9 cellular contexts compared by ENCODE assay signal in the genomic region with DNA sequence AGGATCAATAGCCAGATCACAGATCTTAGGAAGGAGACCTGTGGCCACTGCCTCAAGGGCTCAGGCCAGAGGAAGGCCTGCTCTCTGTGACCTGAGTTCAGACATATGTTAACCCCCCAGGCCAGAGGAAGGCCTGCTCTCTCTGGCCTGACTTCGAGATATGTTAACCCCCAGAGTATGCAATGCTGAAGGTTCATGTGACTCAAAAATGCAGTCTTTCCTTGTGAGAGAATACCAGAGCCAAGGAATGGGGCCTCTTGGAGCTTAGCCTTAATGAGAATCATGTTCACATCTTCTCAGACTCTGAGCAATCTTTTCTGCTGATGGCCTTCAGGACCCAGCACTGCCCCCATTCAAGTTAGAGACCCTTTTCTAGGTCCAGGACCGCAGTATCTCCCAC. TPM values are rescaled to one million over a fixed set of nuclear protein-coding genes. Genes with fewer than 3 reads are reported as not detected.
DNase-seq lines count a peak whose midpoint lies in the region; ATAC-seq, FAIRE-seq and TF ChIP-seq lines count a peak whose summit lies in the region.
"Had no signal": no experiment of that assay in that cellular context is flagged by ENCODE, and none has a peak within 500 bp of the region (broad histone marks: within the 10 kb centered on the region; RNA-seq: fewer than 3 reads in every experiment).

No MANE protein-coding gene starts in this region.

- no peaks in the 10 kb centered on the region for H3K27me3 Mint-ChIP-seq in Caco-2 (ENCODE audit: insufficient read depth, unreplicated experiment)

- peak overlapping the region; percentile 100 for H3K27ac ChIP-seq in Panc1 (ENCODE audit: low read length)
- H3K27ac ChIP-seq in endothelial cell of umbilical vein (ENCODE audit: insufficient read depth, low read depth, low read length): peak overlapping the region; percentile 98
- H3K27ac ChIP-seq in parathyroid adenoma: peak overlapping the region; percentile 76

- no peak for FAIRE-seq in endothelial cell of umbilical vein (lab: Jason Lieb, UNC)
- FAIRE-seq: colon had no signal

- H3K27ac Mint-ChIP-seq in Caco-2 (ENCODE audit: unreplicated experiment): peak overlapping the region; percentile 98

- no peak for TF ChIP-seq POLR2A in endothelial cell of umbilical vein (IDR thresholded peaks at IDR 0.05; ENCODE audit: low read depth, low read length)
- no peak for TF ChIP-seq POLR2A in lower leg skin (IDR thresholded peaks at IDR 0.05)

- dilution Hi-C loops in endothelial cell of umbilical vein (cut with MboI; ENCODE audit: extremely low pct_ligation_motif_present, low sequenced_read_pairs): no loop called here

- H3K4me1 Mint-ChIP-seq in Caco-2 (ENCODE audit: low read depth, unreplicated experiment): peaks cover 70% of the 10 kb centered on the region

- no peak for TF ChIP-seq CTCF in Caco-2 (IDR thresholded peaks at IDR 0.05; ENCODE audit: insufficient read depth in 1 of 2, low read depth in 1 of 2, low read length in 1 of 2, severe bottlenecking in 1 of 2, unreplicated experiment in 1 of 2)
- no peak for TF ChIP-seq CTCF in Panc1 (IDR thresholded peaks at IDR 0.05)
- no peak for TF ChIP-seq CTCF in endothelial cell of umbilical vein (IDR thresholded peaks at IDR 0.05; ENCODE audit: extremely low read depth in 1 of 2, insufficient read depth in 1 of 2, low read depth in 1 of 2, low read length in 2 of 2)
- no peak for TF ChIP-seq CTCF in parathyroid adenoma (IDR thresholded peaks at IDR 0.05)
- TF ChIP-seq CTCF in lower leg skin (IDR thresholded peaks at IDR 0.05): no peak

- H3K4me3 ChIP-seq in Caco-2 (ENCODE audit: low read depth, low read length): no peak overlapping the region
- no peak overlapping the region for H3K4me3 ChIP-seq in Panc1 (ENCODE audit: low read depth in 2 of 2, low read length in 2 of 2)
- no peak overlapping the region for H3K4me3 ChIP-seq in endothelial cell of umbilical vein (replicated peaks in 1 of 3; ENCODE audit: insufficient read depth in 1 of 3, low read depth in 1 of 3, low read length in 3 of 3)
- no peak overlapping the region for H3K4me3 ChIP-seq in parathyroid adenoma (ENCODE audit: low read depth, low read length)
- no peak overlapping the region for H3K4me3 ChIP-seq in lower leg skin (ENCODE audit: low read depth, poor library complexity, severe bottlenecking)

- peaks cover 73% of the 10 kb centered on the region for H3K4me1 ChIP-seq in Caco-2
- peaks cover 97% of the 10 kb centered on the region for H3K4me1 ChIP-seq in Panc1 (ENCODE audit: control insufficient read depth, insufficient read depth, low read length)
- H3K4me1 ChIP-seq in endothelial cell of umbilical vein (ENCODE audit: control insufficient read depth, extremely low read depth, insufficient read depth, low read length): peaks cover 76% of the 10 kb centered on the region
- H3K4me1 ChIP-seq in parathyroid adenoma: peaks cover 16% of the 10 kb centered on the region

- no peaks in the 10 kb centered on the region for H4K20me1 ChIP-seq in endothelial cell of umbilical vein (replicated peaks; ENCODE audit: control insufficient read depth, extremely low read depth, insufficient read depth, low read length)

- peaks cover 45% of the 10 kb centered on the region for H3K36me3 Mint-ChIP-seq in Caco-2 (ENCODE audit: insufficient read depth, unreplicated experiment)

- peaks cover 2% of the 10 kb centered on the region; the same call in 1 of the 2 replicates for H3K36me3 ChIP-seq in Caco-2 (ENCODE audit: control insufficient read depth, insufficient read depth, low read length)
- H3K36me3 ChIP-seq in Panc1 (ENCODE audit: control insufficient read depth, insufficient read depth, low read length): peaks cover 3% of the 10 kb centered on the region; the same call in 1 of the 2 replicates
- H3K36me3 ChIP-seq in endothelial cell of umbilical vein (ENCODE audit: control insufficient read depth in 2 of 2, extremely low read depth in 1 of 2, insufficient read depth in 2 of 2, low read length in 2 of 2): no peaks in the 10 kb centered on the region
- no peaks in the 10 kb centered on the region for H3K36me3 ChIP-seq in parathyroid adenoma (ENCODE audit: control insufficient read depth, insufficient read depth, low read length)

- no peaks in the 10 kb centered on the region for H3K9me3 ChIP-seq in Caco-2
- no peaks in the 10 kb centered on the region for H3K9me3 ChIP-seq in Panc1 (ENCODE audit: control insufficient read depth, insufficient read depth, low read depth, low read length)
- no peaks in the 10 kb centered on the region for H3K9me3 ChIP-seq in endothelial cell of umbilical vein (replicated peaks; ENCODE audit: control insufficient read depth, insufficient read depth, low read length)
- no peaks in the 10 kb centered on the region for H3K9me3 ChIP-seq in parathyroid adenoma (ENCODE audit: control insufficient read depth, low read length)

- no peaks in the 10 kb centered on the region for H3K9me1 ChIP-seq in endothelial cell of umbilical vein (replicated peaks; ENCODE audit: control insufficient read depth, extremely low read depth, insufficient read depth, low read length)

- H3K9ac ChIP-seq in endothelial cell of umbilical vein (replicated peaks; ENCODE audit: extremely low read depth, insufficient read depth, low read length) (peak overlapping the region; percentile 91), parathyroid adenoma (no peak overlapping the region)

- POLR2A ChIA-PET in Caco-2 (lab: Charles Lee) (no interaction called here), Panc1 (lab: Charles Lee) (no interaction called here), endothelial cell of umbilical vein (lab: Charles Lee) (no interaction called here)

- CTCF ChIA-PET in Caco-2 (lab: Charles Lee) (no interaction called here), Panc1 (lab: Charles Lee) (no interaction called here), endothelial cell of umbilical vein (lab: Charles Lee) (interaction anchor here (1.2 to 2.6 kb wide), 2 partner anchors 14 to 149 kb away, joined by 3 to 9 read pairs; no protein-coding TSS in a partner anchor)

- H3K79me2 ChIP-seq in endothelial cell of umbilical vein (ENCODE audit: control insufficient read depth, insufficient read depth, low read length) (peaks cover 69% of the 10 kb centered on the region), parathyroid adenoma (peaks cover 30% of the 10 kb centered on the region)

- no peak overlapping the region for H3K4me3 Mint-ChIP-seq in Caco-2 (ENCODE audit: unreplicated experiment)

- no TSS peak for BruUV-seq in Caco-2 (replicated peaks; lab: Mats Ljungman, UMichigan)
- BruUV-seq in Panc1 (replicated peaks; lab: Mats Ljungman, UMichigan): no TSS peak
- no TSS peak for BruUV-seq in endothelial cell of umbilical vein (replicated peaks; lab: Mats Ljungman, UMichigan)

- in situ Hi-C loops in Panc1 (cut with HindIII; ENCODE audit: low pct_unique_long_range_greater_than_20kb, low sequenced_read_pairs): no loop called here

- WGBS in lower leg skin, 2 donors: 76 to 81% methylated on average over 2 of the region's 2 CpGs

- no peak overlapping the region for H2AFZ ChIP-seq in endothelial cell of umbilical vein (ENCODE audit: low read depth, low read length)
- no peak overlapping the region for H2AFZ ChIP-seq in parathyroid adenoma

- H3K4me2 ChIP-seq in endothelial cell of umbilical vein (ENCODE audit: insufficient read depth, low read length) (peak overlapping the region; percentile 68), parathyroid adenoma (ENCODE audit: low read length) (no peak overlapping the region)

- no peaks in the 10 kb centered on the region for H3K27me3 ChIP-seq in Caco-2 (replicated peaks; ENCODE audit: control insufficient read depth, insufficient read depth, low read length)
- no peaks in the 10 kb centered on the region for H3K27me3 ChIP-seq in Panc1 (ENCODE audit: control insufficient read depth, insufficient read depth, low read length)
- no peaks in the 10 kb centered on the region for H3K27me3 ChIP-seq in endothelial cell of umbilical vein (ENCODE audit: control insufficient read depth in 2 of 2, insufficient read depth in 2 of 2, low read length in 2 of 2)
- no peaks in the 10 kb centered on the region for H3K27me3 ChIP-seq in parathyroid adenoma (ENCODE audit: control insufficient read depth, insufficient read depth, low read length)

- DNase-seq in Caco-2 (no peak), Panc1 (ENCODE audit: low read depth, low spot score) (no peak), endothelial cell of umbilical vein (ENCODE audit: low read depth, low spot score) (no peak), H4 (ENCODE audit: low spot score) (no peak), lower leg skin (ENCODE audit: low spot score in 2 of 2) (no peak)

- intact Hi-C loops in Caco-2 (cut with micrococcal nuclease; ENCODE audit: unreplicated experiment): loop anchor here (1.0 to 10.0 kb wide), 3 partner anchors 16 to 334 kb away; no protein-coding TSS in a partner anchor
- intact Hi-C loops in Panc1 (cut with micrococcal nuclease; ENCODE audit: unreplicated experiment): no loop called here
- intact Hi-C loops in endothelial cell of umbilical vein (cut with micrococcal nuclease): loop anchor here (1.0 to 2.0 kb wide), 7 partner anchors 18 to 148 kb away; no protein-coding TSS in a partner anchor
- intact Hi-C loops in lower leg skin (cut with DNase I; ENCODE audit: low total_unique reads): no loop called here

- no peak for ATAC-seq in Panc1
- no peak for ATAC-seq in HG03139 (IDR thresholded peaks at IDR 0.05; ENCODE audit: unreplicated experiment)
- no peak for ATAC-seq in GM19023 (IDR thresholded peaks at IDR 0.05; ENCODE audit: unreplicated experiment)

- H3K9me3 Mint-ChIP-seq in Caco-2 (ENCODE audit: unreplicated experiment): no peaks in the 10 kb centered on the region

TF ChIP-seq in endothelial cell of umbilical vein, 7 proteins besides CTCF, POLR2A, EP300 and RAD21:
- TF ChIP-seq POLR2AphosphoS5 (IDR thresholded peaks at IDR 0.05; ENCODE audit: insufficient read depth, low read depth, low read length) (no peak), GATA2 (IDR thresholded peaks at IDR 0.05; ENCODE audit: insufficient read depth, insufficient read length, low read depth, low read length) (no peak)
- TF ChIP-seq, protein P1, sequence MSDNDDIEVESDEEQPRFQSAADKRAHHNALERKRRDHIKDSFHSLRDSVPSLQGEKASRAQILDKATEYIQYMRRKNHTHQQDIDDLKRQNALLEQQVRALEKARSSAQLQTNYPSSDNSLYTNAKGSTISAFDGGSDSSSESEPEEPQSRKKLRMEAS (IDR thresholded peaks at IDR 0.05; ENCODE audit: insufficient read depth, insufficient read length): no peak

RNA-seq across cellular contexts. Expression of a gene that starts 36.7 kb away (rescaled TPM):
- 41.6 TPM in 2 replicates for total RNA-seq in Caco-2 (2022)
- total RNA-seq in Panc1 (2021; ENCODE audit: unreplicated experiment): 103 TPM
- 42.3 TPM for polyA plus RNA-seq in Panc1 (2012; ENCODE audit: insufficient read length)
- total RNA-seq in endothelial cell of umbilical vein: 75.6 and 76.5 TPM in 2 replicates
- polyA plus RNA-seq in endothelial cell of umbilical vein: 23.2 and 32.9 TPM in 2 replicates
- 28.8 and 30.4 TPM in 2 replicates for polyA plus RNA-seq in endothelial cell of umbilical vein (2011; cell fraction: cytosol; rRNA removed)
- 49.5 and 54.3 TPM in 2 replicates for polyA plus RNA-seq in endothelial cell of umbilical vein (2011; cell fraction: nucleus; rRNA removed)
- 57.3 and 67.5 TPM in 2 replicates for polyA plus RNA-seq in endothelial cell of umbilical vein (2012)
- polyA minus RNA-seq in endothelial cell of umbilical vein: 99.8 and 107 TPM in 2 replicates
- polyA minus RNA-seq in endothelial cell of umbilical vein (2011; cell fraction: cytosol; rRNA and poly(A)+ RNA removed): 27.8 TPM
- 148 and 189 TPM in 2 replicates for polyA minus RNA-seq in endothelial cell of umbilical vein (2011; cell fraction: nucleus; rRNA and poly(A)+ RNA removed)
- 13.7 and 28.0 TPM in 2 replicates for total RNA-seq in H4 (2014; rRNA removed; shearing (Covaris generic))
- 10 to 100 TPM; 37.6 to 59.5 (median 45.4) TPM for total RNA-seq in lower leg skin

Comparison
In these comparisons a context has a peak if more than half of its experiments do, and no peak if none do; other contexts are left out.
1. intact Hi-C loops: an anchor here in Caco-2 (1.0 to 10.0 kb wide) and endothelial cell of umbilical vein (1.0 to 2.0 kb wide); none called in Panc1 and lower leg skin.